Comparison of ENCODE assay signal across 25 cellular contexts in genomic region chr5:142561029-142561428, GRCh38.
"Had no signal": no experiment of that assay in that cellular context is flagged by ENCODE, and none has a peak within 500 bp of the region (broad histone marks: within the 10 kb centered on the region; RNA-seq: fewer than 3 reads in every experiment).

No MANE protein-coding gene starts in this region.

- ATAC-seq: activated CD4-positive, alpha-beta T cell treated with anti-CD3 and anti-CD28 coated beads for 36 hours; activated T-cell treated with anti-CD3 and anti-CD28 coated beads, Interleukin-2, amount 50 U/mL, for 72 hours; Right ventricle myocardium inferior; T-cell had no signal

- H3K4me3 ChIP-seq: adrenal gland, cardiac muscle cell, SK-N-MC had no signal

- H3K4me1 ChIP-seq: adrenal gland had no signal

- H3K9me3 ChIP-seq: adrenal gland had no signal

- H3K9me3 Mint-ChIP-seq: activated CD4-positive, alpha-beta memory T cell treated with anti-CD3 and anti-CD28 coated beads, Interleukin-2, amount 10 ng/mL, durations not matched to agents 7 days and 5 days; activated T-cell treated with anti-CD3 and anti-CD28 coated beads, Interleukin-2, amount 50 U/mL, for 72 hours; activated T-helper 2 cell treated with anti-CD3 and anti-CD28 coated beads, Interferon-gamma antibody, Interleukin-2, Interleukin-4, amounts not matched to agents 10 μg/mL and 5 μg/mL and 100 μg/mL, durations not matched to agents 14 hours and 24 hours and 36 hours; brain; T-cell had no signal

- H3K36me3 Mint-ChIP-seq: activated naive CD8-positive, alpha-beta T cell treated with anti-CD3 and anti-CD28 coated beads, Interleukin-2, amount 10 ng/mL, durations not matched to agents 7 days and 5 days; brain; T-cell had no signal

- H3K4me3 Mint-ChIP-seq: activated CD4-positive, alpha-beta memory T cell treated with anti-CD3 and anti-CD28 coated beads, Interleukin-2, amount 10 ng/mL, durations not matched to agents 7 days and 5 days; activated CD4-positive, alpha-beta T cell treated with anti-CD3 and anti-CD28 coated beads for 36 hours; activated naive CD8-positive, alpha-beta T cell treated with anti-CD3 and anti-CD28 coated beads, Interleukin-2, amount 10 ng/mL, durations not matched to agents 7 days and 5 days; activated T-cell treated with anti-CD3 and anti-CD28 coated beads, Interleukin-2, amount 50 U/mL, for 72 hours; brain; T-cell had no signal

- H3K27me3 Mint-ChIP-seq: activated CD4-positive, alpha-beta T cell treated with anti-CD3 and anti-CD28 coated beads for 36 hours had no signal

- H3K36me3 ChIP-seq: adrenal gland, cardiac muscle cell had no signal

- H3K27me3 ChIP-seq: adrenal gland, cardiac muscle cell had no signal

- H3K27ac ChIP-seq: adrenal gland, cardiac muscle cell, SK-N-MC, VCaP had no signal

- H3K27ac Mint-ChIP-seq: activated CD4-positive, alpha-beta memory T cell treated with anti-CD3 and anti-CD28 coated beads, Interleukin-2, amount 10 ng/mL, durations not matched to agents 7 days and 5 days; activated CD4-positive, alpha-beta T cell treated with anti-CD3 and anti-CD28 coated beads for 36 hours; activated naive CD8-positive, alpha-beta T cell treated with anti-CD3 and anti-CD28 coated beads, Interleukin-2, amount 10 ng/mL, durations not matched to agents 7 days and 5 days; activated T-cell treated with anti-CD3 and anti-CD28 coated beads, Interleukin-2, amount 50 U/mL, for 72 hours; activated T-helper 2 cell treated with anti-CD3 and anti-CD28 coated beads, Interferon-gamma antibody, Interleukin-2, Interleukin-4, amounts not matched to agents 10 μg/mL and 5 μg/mL and 100 μg/mL, durations not matched to agents 14 hours and 24 hours and 36 hours; brain; T-cell had no signal

- H3K4me1 Mint-ChIP-seq: activated CD4-positive, alpha-beta memory T cell treated with anti-CD3 and anti-CD28 coated beads, Interleukin-2, amount 10 ng/mL, durations not matched to agents 7 days and 5 days; activated CD4-positive, alpha-beta T cell treated with anti-CD3 and anti-CD28 coated beads for 36 hours; activated naive CD8-positive, alpha-beta T cell treated with anti-CD3 and anti-CD28 coated beads, Interleukin-2, amount 10 ng/mL, durations not matched to agents 7 days and 5 days; brain; T-cell had no signal

- DNase-seq: activated CD4-positive, alpha-beta memory T cell treated with anti-CD3 and anti-CD28 coated beads, Interleukin-2, amount 10 ng/mL, durations not matched to agents 7 days and 5 days; activated CD4-positive, alpha-beta T cell treated with anti-CD3 and anti-CD28 coated beads for 36 hours; activated CD4-positive, alpha-beta T cell treated with anti-CD3 and anti-CD28 coated beads, Interleukin-2, amount 50 U/mL, for 1 hour; activated naive CD4-positive, alpha-beta T cell treated with anti-CD3 and anti-CD28 coated beads, Interleukin-2, amount 50 U/mL, for 16 hours; activated naive CD8-positive, alpha-beta T cell treated with anti-CD3 and anti-CD28 coated beads, Interleukin-2, amount 10 ng/mL, durations not matched to agents 7 days and 5 days; activated T-cell treated with anti-CD3 and anti-CD28 coated beads, Interleukin-2, amount 50 U/mL, for 72 hours; adrenal gland; anterior cingulate cortex; cerebellar nuclear complex; Kasumi-1; NCI-H1048; NCI-H1930; NCI-H2171; NCI-H2227 treated with DMSO at 0.1 percent for 48 hours; NCI-H446 treated with DMSO at 0.1 percent for 48 hours; NCI-H524 treated with DMSO at 0.1 percent for 48 hours; NCI-H82; T-cell; T-helper 2 cell had no signal
